ENCODE assay signal across 21 cellular contexts in genomic region chr1:224846119-224846907, GRCh38.
"Had no signal": no experiment of that assay in that cellular context is flagged by ENCODE, and none has a peak within 500 bp of the region (broad histone marks: within the 10 kb centered on the region; RNA-seq: fewer than 3 reads in every experiment).

No MANE protein-coding gene starts in this region.

- ATAC-seq: heart left ventricle, left lobe of liver, mucosa of descending colon, natural killer cell had no signal

- H3K4me1 Mint-ChIP-seq: natural killer cell, neural crest cell had no signal

- H3K4me3 Mint-ChIP-seq: natural killer cell, neural crest cell, type B pancreatic cell had no signal

- H3K4me1 ChIP-seq: colonic mucosa, heart left ventricle, right atrium auricular region, stomach, thyroid gland had no signal

- FAIRE-seq: endothelial cell of umbilical vein, frontal cortex, small intestine, urothelium cell line had no signal

- H3K27me3 Mint-ChIP-seq: type B pancreatic cell had no signal

- H3K36me3 ChIP-seq: colonic mucosa, heart left ventricle, right atrium auricular region, stomach, thyroid gland had no signal

- H3K9me3 ChIP-seq: colonic mucosa, right atrium auricular region, thyroid gland had no signal

- H3K9me3 Mint-ChIP-seq: type B pancreatic cell had no signal

- H3K27me3 ChIP-seq: colonic mucosa, heart left ventricle, right atrium auricular region, stomach, thyroid gland had no signal

- H3K27ac Mint-ChIP-seq: natural killer cell, type B pancreatic cell had no signal

- H3K4me3 ChIP-seq: colonic mucosa, heart left ventricle, mucosa of descending colon, right atrium auricular region, stomach, thyroid gland had no signal

- H3K36me3 Mint-ChIP-seq: natural killer cell, type B pancreatic cell had no signal

- H3K27ac ChIP-seq: colonic mucosa, heart left ventricle, right atrium auricular region, stomach, thyroid gland had no signal

- DNase-seq: colonic mucosa; dermis blood vessel endothelial cell; heart left ventricle; hippocampal formation; islet precursor cell; mammary epithelial cell; mucosa of descending colon; natural killer cell; small intestine; stimulated activated CD4-positive, alpha-beta T cell treated with anti-CD3 and anti-CD28 coated beads, Interleukin-12 subunit alpha, Interleukin-12 subunit beta, amount 100 ng/mL, for 4 hours; stimulated activated naive CD4-positive, alpha-beta T cell; stomach; substantia nigra; thyroid gland had no signal
